ENCODE assay signal across 1 cellular context in genomic region chr17:41811549-41812175, GRCh38.
A peak's percentile ranks its signal among the peaks of the same experiment; 100 is the strongest.
TF ChIP-seq lines count a peak whose summit lies in the region.

A gene with protein sequence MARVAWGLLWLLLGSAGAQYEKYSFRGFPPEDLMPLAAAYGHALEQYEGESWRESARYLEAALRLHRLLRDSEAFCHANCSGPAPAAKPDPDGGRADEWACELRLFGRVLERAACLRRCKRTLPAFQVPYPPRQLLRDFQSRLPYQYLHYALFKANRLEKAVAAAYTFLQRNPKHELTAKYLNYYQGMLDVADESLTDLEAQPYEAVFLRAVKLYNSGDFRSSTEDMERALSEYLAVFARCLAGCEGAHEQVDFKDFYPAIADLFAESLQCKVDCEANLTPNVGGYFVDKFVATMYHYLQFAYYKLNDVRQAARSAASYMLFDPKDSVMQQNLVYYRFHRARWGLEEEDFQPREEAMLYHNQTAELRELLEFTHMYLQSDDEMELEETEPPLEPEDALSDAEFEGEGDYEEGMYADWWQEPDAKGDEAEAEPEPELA (minus strand): TSS chr17:41811949. CDS start chr17:41811915, 34 bp downstream.

TF ChIP-seq in K562, 482 proteins besides CTCF, POLR2A, EP300 and RAD21 (continued from another document and continues in another):
- TF ChIP-seq E2F6 (IDR thresholded peaks at IDR 0.05; ENCODE audit: borderline replicate concordance in 1 of 2, extremely low read depth in 1 of 2, insufficient read depth in 1 of 2, insufficient read length in 1 of 2, low read depth in 1 of 2, low read length in 1 of 2, poor library complexity in 1 of 2, severe bottlenecking in 1 of 2) (peak; percentile 78 to 89), ZNF592 (IDR thresholded peaks at IDR 0.05) (peak; percentile 79), YY1 (IDR thresholded peaks at IDR 0.05; ENCODE audit: borderline replicate concordance in 1 of 3, control insufficient read depth in 1 of 3, extremely low read depth in 1 of 3, insufficient read depth in 3 of 3, insufficient read length in 1 of 3, insufficient replicate concordance in 2 of 3, low read depth in 1 of 3, low read length in 2 of 3) (peak in 1 of 3 experiments; percentile 22), SAFB (IDR thresholded peaks at IDR 0.05; ENCODE audit: borderline replicate concordance, low read depth, low read length) (peak; percentile 76), NONO (IDR thresholded peaks at IDR 0.05; ENCODE audit: low read depth in 2 of 2, low read length in 1 of 2) (peak in 1 of 2 experiments; percentile 21; a peak in 1 of 4 replicates), CTBP1 (IDR thresholded peaks at IDR 0.05; ENCODE audit: borderline replicate concordance) (peak; percentile 56; the same call in 1 of the 2 replicates), MYC (IDR thresholded peaks at IDR 0.05; ENCODE audit: low read depth, low read length) (peak; percentile 53; the same call in 1 of the 2 replicates), MYC (CRISPR knock-in tag; IDR thresholded peaks at IDR 0.05; ENCODE audit: borderline replicate concordance, low read depth) (no peak), ZFX (CRISPR knock-in tag; IDR thresholded peaks at IDR 0.05) (peak; percentile 68), ZNF639 (CRISPR knock-in tag; conservative IDR thresholded peaks at IDR 0.05 in 1 of 2, IDR thresholded peaks at IDR 0.05 in 1 of 2) (peak in 1 of 2 experiments; percentile 32; a peak in 1 of 4 replicates), RBM39 (optimal IDR thresholded peaks at IDR 0.05; ENCODE audit: low read depth, low read length) (no peak), FOXA3 (CRISPR knock-in tag; conservative IDR thresholded peaks at IDR 0.05 in 1 of 2, IDR thresholded peaks at IDR 0.05 in 1 of 2) (no peak), ZNF766 (CRISPR knock-in tag; conservative IDR thresholded peaks at IDR 0.05) (no peak; the same call in 1 of the 2 replicates), SIN3B (IDR thresholded peaks at IDR 0.05; ENCODE audit: low read depth) (peak; percentile 48; the same call in 1 of the 2 replicates), SMARCA4 (IDR thresholded peaks at IDR 0.05) (no peak), E2F3 (CRISPR knock-in tag; IDR thresholded peaks at IDR 0.05) (0 out of 2 replicates have a peak, but pooled peaks have one; percentile 24), RBBP5 (IDR thresholded peaks at IDR 0.05; ENCODE audit: borderline replicate concordance, insufficient read depth, low read length, poor library complexity, severe bottlenecking) (peak; percentile 62), HNRNPL (IDR thresholded peaks at IDR 0.05; ENCODE audit: low read depth, low read length) (peak; percentile 64; the same call in 1 of the 2 replicates), POLR2G (IDR thresholded peaks at IDR 0.05; ENCODE audit: low read depth, low read length) (peak; percentile 80), RBFOX2 (IDR thresholded peaks at IDR 0.05; ENCODE audit: low read depth, low read length) (peak; percentile 72), ZNF830 (CRISPR knock-in tag; IDR thresholded peaks at IDR 0.05) (0 out of 2 replicates have a peak, but pooled peaks have one; percentile 52), BCL6 (CRISPR knock-in tag; IDR thresholded peaks at IDR 0.05) (no peak), TCF15 (CRISPR knock-in tag; IDR thresholded peaks at IDR 0.05) (no peak), ELF4 (CRISPR knock-in tag; IDR thresholded peaks at IDR 0.05) (no peak), CBX1 (IDR thresholded peaks at IDR 0.05; ENCODE audit: low read depth) (0 out of 2 replicates have a peak, but pooled peaks have one; percentile 24), RB1 (IDR thresholded peaks at IDR 0.05; ENCODE audit: low read depth) (peak; percentile 73; the same call in 1 of the 2 replicates), CXXC5 (CRISPR knock-in tag; IDR thresholded peaks at IDR 0.05) (peak; percentile 69), MAZ (CRISPR knock-in tag; conservative IDR thresholded peaks at IDR 0.05 in 1 of 2, IDR thresholded peaks at IDR 0.05 in 1 of 2) (peak in 1 of 2 experiments; percentile 15; a peak in 1 of 4 replicates)
- TF ChIP-seq, protein P1, sequence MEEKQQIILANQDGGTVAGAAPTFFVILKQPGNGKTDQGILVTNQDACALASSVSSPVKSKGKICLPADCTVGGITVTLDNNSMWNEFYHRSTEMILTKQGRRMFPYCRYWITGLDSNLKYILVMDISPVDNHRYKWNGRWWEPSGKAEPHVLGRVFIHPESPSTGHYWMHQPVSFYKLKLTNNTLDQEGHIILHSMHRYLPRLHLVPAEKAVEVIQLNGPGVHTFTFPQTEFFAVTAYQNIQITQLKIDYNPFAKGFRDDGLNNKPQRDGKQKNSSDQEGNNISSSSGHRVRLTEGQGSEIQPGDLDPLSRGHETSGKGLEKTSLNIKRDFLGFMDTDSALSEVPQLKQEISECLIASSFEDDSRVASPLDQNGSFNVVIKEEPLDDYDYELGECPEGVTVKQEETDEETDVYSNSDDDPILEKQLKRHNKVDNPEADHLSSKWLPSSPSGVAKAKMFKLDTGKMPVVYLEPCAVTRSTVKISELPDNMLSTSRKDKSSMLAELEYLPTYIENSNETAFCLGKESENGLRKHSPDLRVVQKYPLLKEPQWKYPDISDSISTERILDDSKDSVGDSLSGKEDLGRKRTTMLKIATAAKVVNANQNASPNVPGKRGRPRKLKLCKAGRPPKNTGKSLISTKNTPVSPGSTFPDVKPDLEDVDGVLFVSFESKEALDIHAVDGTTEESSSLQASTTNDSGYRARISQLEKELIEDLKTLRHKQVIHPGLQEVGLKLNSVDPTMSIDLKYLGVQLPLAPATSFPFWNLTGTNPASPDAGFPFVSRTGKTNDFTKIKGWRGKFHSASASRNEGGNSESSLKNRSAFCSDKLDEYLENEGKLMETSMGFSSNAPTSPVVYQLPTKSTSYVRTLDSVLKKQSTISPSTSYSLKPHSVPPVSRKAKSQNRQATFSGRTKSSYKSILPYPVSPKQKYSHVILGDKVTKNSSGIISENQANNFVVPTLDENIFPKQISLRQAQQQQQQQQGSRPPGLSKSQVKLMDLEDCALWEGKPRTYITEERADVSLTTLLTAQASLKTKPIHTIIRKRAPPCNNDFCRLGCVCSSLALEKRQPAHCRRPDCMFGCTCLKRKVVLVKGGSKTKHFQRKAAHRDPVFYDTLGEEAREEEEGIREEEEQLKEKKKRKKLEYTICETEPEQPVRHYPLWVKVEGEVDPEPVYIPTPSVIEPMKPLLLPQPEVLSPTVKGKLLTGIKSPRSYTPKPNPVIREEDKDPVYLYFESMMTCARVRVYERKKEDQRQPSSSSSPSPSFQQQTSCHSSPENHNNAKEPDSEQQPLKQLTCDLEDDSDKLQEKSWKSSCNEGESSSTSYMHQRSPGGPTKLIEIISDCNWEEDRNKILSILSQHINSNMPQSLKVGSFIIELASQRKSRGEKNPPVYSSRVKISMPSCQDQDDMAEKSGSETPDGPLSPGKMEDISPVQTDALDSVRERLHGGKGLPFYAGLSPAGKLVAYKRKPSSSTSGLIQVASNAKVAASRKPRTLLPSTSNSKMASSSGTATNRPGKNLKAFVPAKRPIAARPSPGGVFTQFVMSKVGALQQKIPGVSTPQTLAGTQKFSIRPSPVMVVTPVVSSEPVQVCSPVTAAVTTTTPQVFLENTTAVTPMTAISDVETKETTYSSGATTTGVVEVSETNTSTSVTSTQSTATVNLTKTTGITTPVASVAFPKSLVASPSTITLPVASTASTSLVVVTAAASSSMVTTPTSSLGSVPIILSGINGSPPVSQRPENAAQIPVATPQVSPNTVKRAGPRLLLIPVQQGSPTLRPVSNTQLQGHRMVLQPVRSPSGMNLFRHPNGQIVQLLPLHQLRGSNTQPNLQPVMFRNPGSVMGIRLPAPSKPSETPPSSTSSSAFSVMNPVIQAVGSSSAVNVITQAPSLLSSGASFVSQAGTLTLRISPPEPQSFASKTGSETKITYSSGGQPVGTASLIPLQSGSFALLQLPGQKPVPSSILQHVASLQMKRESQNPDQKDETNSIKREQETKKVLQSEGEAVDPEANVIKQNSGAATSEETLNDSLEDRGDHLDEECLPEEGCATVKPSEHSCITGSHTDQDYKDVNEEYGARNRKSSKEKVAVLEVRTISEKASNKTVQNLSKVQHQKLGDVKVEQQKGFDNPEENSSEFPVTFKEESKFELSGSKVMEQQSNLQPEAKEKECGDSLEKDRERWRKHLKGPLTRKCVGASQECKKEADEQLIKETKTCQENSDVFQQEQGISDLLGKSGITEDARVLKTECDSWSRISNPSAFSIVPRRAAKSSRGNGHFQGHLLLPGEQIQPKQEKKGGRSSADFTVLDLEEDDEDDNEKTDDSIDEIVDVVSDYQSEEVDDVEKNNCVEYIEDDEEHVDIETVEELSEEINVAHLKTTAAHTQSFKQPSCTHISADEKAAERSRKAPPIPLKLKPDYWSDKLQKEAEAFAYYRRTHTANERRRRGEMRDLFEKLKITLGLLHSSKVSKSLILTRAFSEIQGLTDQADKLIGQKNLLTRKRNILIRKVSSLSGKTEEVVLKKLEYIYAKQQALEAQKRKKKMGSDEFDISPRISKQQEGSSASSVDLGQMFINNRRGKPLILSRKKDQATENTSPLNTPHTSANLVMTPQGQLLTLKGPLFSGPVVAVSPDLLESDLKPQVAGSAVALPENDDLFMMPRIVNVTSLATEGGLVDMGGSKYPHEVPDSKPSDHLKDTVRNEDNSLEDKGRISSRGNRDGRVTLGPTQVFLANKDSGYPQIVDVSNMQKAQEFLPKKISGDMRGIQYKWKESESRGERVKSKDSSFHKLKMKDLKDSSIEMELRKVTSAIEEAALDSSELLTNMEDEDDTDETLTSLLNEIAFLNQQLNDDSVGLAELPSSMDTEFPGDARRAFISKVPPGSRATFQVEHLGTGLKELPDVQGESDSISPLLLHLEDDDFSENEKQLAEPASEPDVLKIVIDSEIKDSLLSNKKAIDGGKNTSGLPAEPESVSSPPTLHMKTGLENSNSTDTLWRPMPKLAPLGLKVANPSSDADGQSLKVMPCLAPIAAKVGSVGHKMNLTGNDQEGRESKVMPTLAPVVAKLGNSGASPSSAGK (IDR thresholded peaks at IDR 0.05) = peak; percentile 63
- TF ChIP-seq, protein P2, sequence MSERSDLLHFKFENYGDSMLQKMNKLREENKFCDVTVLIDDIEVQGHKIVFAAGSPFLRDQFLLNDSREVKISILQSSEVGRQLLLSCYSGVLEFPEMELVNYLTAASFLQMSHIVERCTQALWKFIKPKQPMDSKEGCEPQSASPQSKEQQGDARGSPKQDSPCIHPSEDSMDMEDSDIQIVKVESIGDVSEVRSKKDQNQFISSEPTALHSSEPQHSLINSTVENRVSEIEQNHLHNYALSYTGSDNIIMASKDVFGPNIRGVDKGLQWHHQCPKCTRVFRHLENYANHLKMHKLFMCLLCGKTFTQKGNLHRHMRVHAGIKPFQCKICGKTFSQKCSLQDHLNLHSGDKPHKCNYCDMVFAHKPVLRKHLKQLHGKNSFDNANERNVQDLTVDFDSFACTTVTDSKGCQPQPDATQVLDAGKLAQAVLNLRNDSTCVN (CRISPR knock-in tag; IDR thresholded peaks at IDR 0.05) = no peak
- TF ChIP-seq, protein P3, sequence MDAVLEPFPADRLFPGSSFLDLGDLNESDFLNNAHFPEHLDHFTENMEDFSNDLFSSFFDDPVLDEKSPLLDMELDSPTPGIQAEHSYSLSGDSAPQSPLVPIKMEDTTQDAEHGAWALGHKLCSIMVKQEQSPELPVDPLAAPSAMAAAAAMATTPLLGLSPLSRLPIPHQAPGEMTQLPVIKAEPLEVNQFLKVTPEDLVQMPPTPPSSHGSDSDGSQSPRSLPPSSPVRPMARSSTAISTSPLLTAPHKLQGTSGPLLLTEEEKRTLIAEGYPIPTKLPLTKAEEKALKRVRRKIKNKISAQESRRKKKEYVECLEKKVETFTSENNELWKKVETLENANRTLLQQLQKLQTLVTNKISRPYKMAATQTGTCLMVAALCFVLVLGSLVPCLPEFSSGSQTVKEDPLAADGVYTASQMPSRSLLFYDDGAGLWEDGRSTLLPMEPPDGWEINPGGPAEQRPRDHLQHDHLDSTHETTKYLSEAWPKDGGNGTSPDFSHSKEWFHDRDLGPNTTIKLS (IDR thresholded peaks at IDR 0.05; ENCODE audit: borderline replicate concordance, low read depth) = peak; percentile 50; the same call in 1 of the 2 replicates
